In the genomic region with DNA sequence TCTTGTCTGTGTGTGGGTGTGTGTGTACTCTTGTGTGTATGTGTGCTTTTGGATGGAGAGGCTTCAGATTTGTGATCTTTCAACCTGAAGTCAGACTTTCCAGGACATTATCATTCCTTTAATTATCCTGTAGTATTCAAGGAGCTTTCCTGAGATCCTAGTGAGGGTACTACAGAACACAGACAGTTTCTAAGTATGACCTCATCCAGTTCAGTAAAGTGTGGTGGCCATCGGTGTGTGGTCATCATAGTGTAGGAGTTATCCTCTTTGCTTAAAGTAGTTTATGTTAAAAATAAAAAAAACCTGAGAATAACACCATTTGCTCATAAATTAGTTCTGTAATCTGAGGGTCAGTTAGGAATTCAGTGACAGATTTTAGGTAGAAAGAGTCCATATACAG, we compare ENCODE assay signal across 28 cellular contexts.
"Had no signal": no experiment of that assay in that cellular context is flagged by ENCODE, and none has a peak within 500 bp of the region (broad histone marks: within the 10 kb centered on the region; RNA-seq: fewer than 3 reads in every experiment).

No MANE protein-coding gene starts in this region.

- H3K36me3 Mint-ChIP-seq: activated naive CD8-positive, alpha-beta T cell treated with anti-CD3 and anti-CD28 coated beads, Interleukin-2, amount 10 ng/mL, durations not matched to agents 7 days and 5 days had no signal

- H3K27me3 ChIP-seq: ascending aorta, breast epithelium, cardiac muscle cell, colonic mucosa, esophagus squamous epithelium, gastroesophageal sphincter had no signal

- H3K4me1 ChIP-seq: ascending aorta, breast epithelium, colonic mucosa, esophagus squamous epithelium, gastroesophageal sphincter had no signal

- H3K4me3 ChIP-seq: ascending aorta, breast epithelium, cardiac muscle cell, colonic mucosa, esophagus squamous epithelium, gastroesophageal sphincter had no signal

- H3K27ac Mint-ChIP-seq: activated CD4-positive, alpha-beta T cell treated with anti-CD3 and anti-CD28 coated beads for 36 hours; activated CD8-positive, alpha-beta T cell treated with anti-CD3 and anti-CD28 coated beads for 36 hours; activated naive CD4-positive, alpha-beta T cell treated with anti-CD3 and anti-CD28 coated beads for 36 hours; activated naive CD4-positive, alpha-beta T cell treated with anti-CD3 and anti-CD28 coated beads, Interleukin-2, amount 50 U/mL, for 72 hours; activated naive CD8-positive, alpha-beta T cell treated with anti-CD3 and anti-CD28 coated beads, Interleukin-2, amount 10 ng/mL, durations not matched to agents 7 days and 5 days; activated T-helper 2 cell treated with anti-CD3 and anti-CD28 coated beads, Interferon-gamma antibody, Interleukin-2, Interleukin-4, amounts not matched to agents 10 μg/mL and 5 μg/mL and 100 μg/mL, durations not matched to agents 14 hours and 24 hours and 36 hours; brain had no signal

- ATAC-seq: activated CD4-positive, alpha-beta T cell treated with anti-CD3 and anti-CD28 coated beads for 36 hours; activated CD8-positive, alpha-beta T cell treated with anti-CD3 and anti-CD28 coated beads for 36 hours; activated naive CD4-positive, alpha-beta T cell treated with anti-CD3 and anti-CD28 coated beads, Interleukin-2, amount 50 U/mL, for 72 hours; activated T-cell treated with anti-CD3 and anti-CD28 coated beads, Interleukin-2, amount 50 U/mL, for 4 hours; gastroesophageal sphincter had no signal

- H3K9me3 ChIP-seq: colonic mucosa had no signal

- H3K36me3 ChIP-seq: ascending aorta, breast epithelium, cardiac muscle cell, colonic mucosa, esophagus squamous epithelium, gastroesophageal sphincter had no signal

- H3K27ac ChIP-seq: ascending aorta, breast epithelium, cardiac muscle cell, colonic mucosa, epithelial cell of prostate, esophagus squamous epithelium, gastroesophageal sphincter had no signal

- H3K4me1 Mint-ChIP-seq: activated CD4-positive, alpha-beta T cell treated with anti-CD3 and anti-CD28 coated beads for 36 hours; activated naive CD8-positive, alpha-beta T cell treated with anti-CD3 and anti-CD28 coated beads, Interleukin-2, amount 10 ng/mL, durations not matched to agents 7 days and 5 days; brain had no signal

- DNase-seq: activated CD4-positive, alpha-beta T cell treated with anti-CD3 and anti-CD28 coated beads for 36 hours; activated CD4-positive, alpha-beta T cell treated with anti-CD3 and anti-CD28 coated beads, Interleukin-2, amount 50 U/mL, for 1 hour; activated CD4-positive, alpha-beta T cell treated with anti-CD3 and anti-CD28 coated beads, Interleukin-2, amount 50 U/mL, for 48 hours; activated CD4-positive, CD25-positive, alpha-beta regulatory T cell; activated CD4-positive, CD25-positive, alpha-beta regulatory T cell treated with anti-CD3 and anti-CD28 coated beads, Interleukin-2, amount 50 U/mL, for 72 hours; activated CD8-positive, alpha-beta memory T cell treated with anti-CD3 and anti-CD28 coated beads for 24 hours; activated CD8-positive, alpha-beta T cell treated with anti-CD3 and anti-CD28 coated beads for 36 hours; activated effector memory CD4-positive, alpha-beta T cell treated with anti-CD3 and anti-CD28 coated beads, Interleukin-2, amount 50 U/mL, for 16 hours; activated naive CD4-positive, alpha-beta T cell treated with anti-CD3 and anti-CD28 coated beads for 36 hours; activated naive CD8-positive, alpha-beta T cell treated with anti-CD3 and anti-CD28 coated beads, Interleukin-2, amount 10 ng/mL, durations not matched to agents 7 days and 5 days; activated T-cell treated with anti-CD3 and anti-CD28 coated beads, Interleukin-2, amount 50 U/mL, for 4 hours; central memory CD4-positive, alpha-beta T cell; cerebellar nuclear complex; colonic mucosa; effector CD8-positive, alpha-beta T cell; esophagus squamous epithelium; foreskin melanocyte; T-helper 2 cell had no signal

- H3K27me3 Mint-ChIP-seq: brain had no signal

- H3K4me3 Mint-ChIP-seq: activated CD4-positive, alpha-beta T cell treated with anti-CD3 and anti-CD28 coated beads for 36 hours; activated CD8-positive, alpha-beta T cell treated with anti-CD3 and anti-CD28 coated beads for 36 hours; activated naive CD4-positive, alpha-beta T cell treated with anti-CD3 and anti-CD28 coated beads for 36 hours; activated naive CD8-positive, alpha-beta T cell treated with anti-CD3 and anti-CD28 coated beads, Interleukin-2, amount 10 ng/mL, durations not matched to agents 7 days and 5 days; activated T-cell treated with anti-CD3 and anti-CD28 coated beads, Interleukin-2, amount 50 U/mL, for 4 hours; brain had no signal

- FAIRE-seq: endometrium, endothelial cell of umbilical vein had no signal
